Comparison of ENCODE assay signal across 8 cellular contexts in genomic region chr10:3192856-3193635, GRCh38. TPM values are rescaled to one million over a fixed set of nuclear protein-coding genes. Genes with fewer than 3 reads are reported as not detected.
DNase-seq lines count a peak whose midpoint lies in the region; ATAC-seq and TF ChIP-seq lines count a peak whose summit lies in the region.

No MANE protein-coding gene starts in this region.

- POLR2A ChIA-PET in activated CD4-positive, alpha-beta T cell treated with anti-CD3 and anti-CD28 coated beads for 36 hours (lab: Charles Lee) = no interaction called here

- H3K9me3 ChIP-seq in endodermal cell (ENCODE audit: control insufficient read depth, low read length) = no peaks in the 10 kb centered on the region

- no peak for ATAC-seq in activated CD4-positive, alpha-beta T cell treated with anti-CD3 and anti-CD28 coated beads for 36 hours
- ATAC-seq in stimulated activated naive CD8-positive, alpha-beta T cell treated with anti-CD3 and anti-CD28 coated beads, Interleukin-15, amount 100 ng/mL, for 72 hours = no peak
- ATAC-seq in HG02885 (IDR thresholded peaks at IDR 0.05; ENCODE audit: poor library complexity, unreplicated experiment) = no peak

- H3K9me3 Mint-ChIP-seq in activated CD4-positive, alpha-beta T cell treated with anti-CD3 and anti-CD28 coated beads for 36 hours (ENCODE audit: low read depth) = no peaks in the 10 kb centered on the region
- H3K9me3 Mint-ChIP-seq in endodermal cell = no peaks in the 10 kb centered on the region
- no peaks in the 10 kb centered on the region for H3K9me3 Mint-ChIP-seq in stimulated activated naive CD8-positive, alpha-beta T cell treated with anti-CD3 and anti-CD28 coated beads, Interleukin-15, amount 100 ng/mL, for 72 hours

- intact Hi-C loops in activated CD4-positive, alpha-beta T cell treated with anti-CD3 and anti-CD28 coated beads for 36 hours (cut with DNase I, micrococcal nuclease) = loop anchor here (1.0 to 2.0 kb wide), 2 partner anchors 1463 to 1574 kb away; no protein-coding TSS in a partner anchor

- DNase-seq in activated gamma-delta T cell treated with Interleukin-2 at 50 U/mL for 16 hours = peak; percentile 46
- DNase-seq in activated gamma-delta T cell (lab: John Stamatoyannopoulos, UW) = no peak
- DNase-seq in NCI-H1694 treated with DMSO at 0.1 percent for 48 hours (lab: John Stamatoyannopoulos, UW) = peak; percentile 3
- DNase-seq in activated CD4-positive, alpha-beta T cell treated with anti-CD3 and anti-CD28 coated beads for 36 hours = peak; percentile 71
- DNase-seq in endodermal cell = peak; percentile 71
- DNase-seq in mucosa of gallbladder (ENCODE audit: low spot score) = peak; percentile 56
- peak; percentile 31 to 42 for DNase-seq in stimulated activated naive CD8-positive, alpha-beta T cell treated with anti-CD3 and anti-CD28 coated beads, Interleukin-15, amount 100 ng/mL, for 72 hours

- H3K36me3 ChIP-seq in endodermal cell (ENCODE audit: control insufficient read depth, insufficient read depth, low read length) = no peaks in the 10 kb centered on the region

- H3K4me1 Mint-ChIP-seq in activated CD4-positive, alpha-beta T cell treated with anti-CD3 and anti-CD28 coated beads for 36 hours = peaks cover 7% of the 10 kb centered on the region
- peaks cover 12% of the 10 kb centered on the region for H3K4me1 Mint-ChIP-seq in endodermal cell
- H3K4me1 Mint-ChIP-seq in stimulated activated naive CD8-positive, alpha-beta T cell treated with anti-CD3 and anti-CD28 coated beads, Interleukin-15, amount 100 ng/mL, for 72 hours = peaks cover 23% of the 10 kb centered on the region

- no peak overlapping the region for H3K9ac ChIP-seq in endodermal cell (ENCODE audit: extremely low read depth, low read length, poor library complexity, severe bottlenecking)

- CTCF ChIA-PET in activated CD4-positive, alpha-beta T cell treated with anti-CD3 and anti-CD28 coated beads for 36 hours (lab: Charles Lee) = interaction anchor here (0.6 to 1.5 kb wide), 14 partner anchors 10 to 1733 kb away, joined by 3 to 5 read pairs (median 3); no protein-coding TSS in a partner anchor

- H3K27ac Mint-ChIP-seq in activated CD4-positive, alpha-beta T cell treated with anti-CD3 and anti-CD28 coated beads for 36 hours = no peak overlapping the region
- H3K27ac Mint-ChIP-seq in endodermal cell = no peak overlapping the region
- H3K27ac Mint-ChIP-seq in stimulated activated naive CD8-positive, alpha-beta T cell treated with anti-CD3 and anti-CD28 coated beads, Interleukin-15, amount 100 ng/mL, for 72 hours = peak overlapping the region in 1 of 2 donors; percentile 57

- peaks cover 41% of the 10 kb centered on the region for H3K27me3 Mint-ChIP-seq in activated CD4-positive, alpha-beta T cell treated with anti-CD3 and anti-CD28 coated beads for 36 hours
- H3K27me3 Mint-ChIP-seq in endodermal cell (ENCODE audit: insufficient read depth) = peaks cover 9% of the 10 kb centered on the region
- peaks cover 54% of the 10 kb centered on the region for H3K27me3 Mint-ChIP-seq in stimulated activated naive CD8-positive, alpha-beta T cell treated with anti-CD3 and anti-CD28 coated beads, Interleukin-15, amount 100 ng/mL, for 72 hours

- peak; percentile 89 for TF ChIP-seq CTCF in endodermal cell (conservative IDR thresholded peaks at IDR 0.05)

- no peak overlapping the region for H3K4me3 ChIP-seq in endodermal cell (ENCODE audit: low read length)

- no peak overlapping the region for H3K4me3 Mint-ChIP-seq in activated CD4-positive, alpha-beta T cell treated with anti-CD3 and anti-CD28 coated beads for 36 hours
- H3K4me3 Mint-ChIP-seq in endodermal cell = no peak overlapping the region
- H3K4me3 Mint-ChIP-seq in stimulated activated naive CD8-positive, alpha-beta T cell treated with anti-CD3 and anti-CD28 coated beads, Interleukin-15, amount 100 ng/mL, for 72 hours = peak overlapping the region in 1 of 2 donors; percentile 10

- H3K27ac ChIP-seq in endodermal cell (ENCODE audit: low read depth, low read length) = no peak overlapping the region

- no peaks in the 10 kb centered on the region for H3K4me1 ChIP-seq in endodermal cell (ENCODE audit: control insufficient read depth, insufficient read depth, low read length)

- no peaks in the 10 kb centered on the region for H3K27me3 ChIP-seq in endodermal cell (ENCODE audit: control insufficient read depth, insufficient read depth, low read length, poor library complexity, severe bottlenecking)

- H3K36me3 Mint-ChIP-seq in activated CD4-positive, alpha-beta T cell treated with anti-CD3 and anti-CD28 coated beads for 36 hours (ENCODE audit: low read depth) = no peaks in the 10 kb centered on the region
- H3K36me3 Mint-ChIP-seq in endodermal cell (ENCODE audit: low read depth) = no peaks in the 10 kb centered on the region

- 78 to 85% methylated on average over 11 to 19 of the region's 19 CpGs for WGBS in endodermal cell (ENCODE audit: insufficient coverage in 1 of 2, insufficient read length in 1 of 2), 2 experiments

RNA-seq across cellular contexts. Expression of gene PITRM1, which starts 20.5 kb away (rescaled TPM):
- total RNA-seq in activated CD4-positive, alpha-beta T cell treated with anti-CD3 and anti-CD28 coated beads for 36 hours = 10 to 100 TPM; 84.8 to 97.9 TPM
- total RNA-seq in endodermal cell = 10 to 100 TPM; 45.3 to 50.2 TPM
- 47.0 TPM for polyA plus RNA-seq in endodermal cell (2013, experiment 1 of 2)
- polyA plus RNA-seq in endodermal cell (2013, experiment 2 of 2) = 39.2 TPM
- total RNA-seq in mucosa of gallbladder = 48.5 TPM
